10 cellular contexts compared by ENCODE assay signal in genomic region chr18:9898792-9899549, GRCh38. TPM values are rescaled to one million over a fixed set of nuclear protein-coding genes. Genes with fewer than 3 reads are reported as not detected.
DNase-seq lines count a peak whose midpoint lies in the region; ATAC-seq and TF ChIP-seq lines count a peak whose summit lies in the region.
"Had no signal": no experiment of that assay in that cellular context is flagged by ENCODE, and none has a peak within 500 bp of the region (broad histone marks: within the 10 kb centered on the region; RNA-seq: fewer than 3 reads in every experiment).

No MANE protein-coding gene starts in this region.

- 77 to 79% methylated on average over 11 of the region's 11 CpGs for WGBS in lower leg skin, 2 donors

- no peak overlapping the region for H3K4me3 Mint-ChIP-seq in activated CD8-positive, alpha-beta memory T cell treated with anti-CD3 and anti-CD28 coated beads, Interleukin-2, amount 10 ng/mL, durations not matched to agents 7 days and 5 days
- no peak overlapping the region for H3K4me3 Mint-ChIP-seq in type B pancreatic cell
- H3K4me3 Mint-ChIP-seq: natural killer cell had no signal

- TF ChIP-seq POLR2A in erythroblast (IDR thresholded peaks at IDR 0.05; ENCODE audit: low read length): peak; percentile 58
- TF ChIP-seq POLR2A in lower leg skin (IDR thresholded peaks at IDR 0.05): no peak

- no peaks in the 10 kb centered on the region for H3K36me3 Mint-ChIP-seq in activated CD8-positive, alpha-beta memory T cell treated with anti-CD3 and anti-CD28 coated beads, Interleukin-2, amount 10 ng/mL, durations not matched to agents 7 days and 5 days
- no peaks in the 10 kb centered on the region for H3K36me3 Mint-ChIP-seq in type B pancreatic cell
- H3K36me3 Mint-ChIP-seq: natural killer cell had no signal

- peak; percentile 45 for ATAC-seq in activated CD8-positive, alpha-beta memory T cell treated with anti-CD3 and anti-CD28 coated beads, Interleukin-2, amount 10 ng/mL, durations not matched to agents 7 days and 5 days
- ATAC-seq: natural killer cell had no signal

- no peak for TF ChIP-seq CTCF in type B pancreatic cell (conservative IDR thresholded peaks at IDR 0.05)
- no peak for TF ChIP-seq CTCF in lower leg skin (IDR thresholded peaks at IDR 0.05)

- DNase-seq in activated CD8-positive, alpha-beta memory T cell treated with anti-CD3 and anti-CD28 coated beads, Interleukin-2, amount 10 ng/mL, durations not matched to agents 7 days and 5 days: no peak
- no peak for DNase-seq in activated CD8-positive, alpha-beta memory T cell treated with anti-CD3 and anti-CD28 coated beads, Interleukin-2, amount 50 U/mL, for 4 hours
- DNase-seq in OCI-M2 (lab: John Stamatoyannopoulos, UW; ENCODE audit: unreplicated experiment) (peak; percentile 17), erythroblast (lab: John Stamatoyannopoulos, UW) (peak; percentile 78 to 83), type B pancreatic cell (ENCODE audit: extremely low spot score, unreplicated experiment) (no peak), lower leg skin (ENCODE audit: low spot score in 2 of 2) (no peak), DMS 273 (lab: John Stamatoyannopoulos, UW; ENCODE audit: unreplicated experiment) (no peak), NCI-H510A (lab: John Stamatoyannopoulos, UW) (no peak)
- DNase-seq: activated CD8-positive, alpha-beta memory T cell treated with anti-CD3 and anti-CD28 coated beads, Interleukin-2, amount 50 U/mL, for 48 hours; natural killer cell had no signal

- CTCF ChIA-PET in activated CD8-positive, alpha-beta memory T cell treated with anti-CD3 and anti-CD28 coated beads, Interleukin-2, amount 10 ng/mL, durations not matched to agents 7 days and 5 days (lab: Charles Lee): no interaction called here

- no peak overlapping the region for H3K4me3 ChIP-seq in lower leg skin (ENCODE audit: low read depth, poor library complexity, severe bottlenecking)

- no peak overlapping the region for H3K27ac Mint-ChIP-seq in activated CD8-positive, alpha-beta memory T cell treated with anti-CD3 and anti-CD28 coated beads, Interleukin-2, amount 10 ng/mL, durations not matched to agents 7 days and 5 days
- H3K27ac Mint-ChIP-seq in type B pancreatic cell: peak overlapping the region; percentile 51
- H3K27ac Mint-ChIP-seq: natural killer cell had no signal

- H3K4me1 Mint-ChIP-seq in activated CD8-positive, alpha-beta memory T cell treated with anti-CD3 and anti-CD28 coated beads, Interleukin-2, amount 10 ng/mL, durations not matched to agents 7 days and 5 days: peaks cover 22% of the 10 kb centered on the region
- H3K4me1 Mint-ChIP-seq in type B pancreatic cell (ENCODE audit: unreplicated experiment): no peaks in the 10 kb centered on the region

- intact Hi-C loops in lower leg skin (cut with DNase I; ENCODE audit: low total_unique reads): no loop called here

- peaks cover 2% of the 10 kb centered on the region for H3K27me3 Mint-ChIP-seq in activated CD8-positive, alpha-beta memory T cell treated with anti-CD3 and anti-CD28 coated beads, Interleukin-2, amount 10 ng/mL, durations not matched to agents 7 days and 5 days
- no peaks in the 10 kb centered on the region for H3K27me3 Mint-ChIP-seq in type B pancreatic cell

- H3K9me3 Mint-ChIP-seq in activated CD8-positive, alpha-beta memory T cell treated with anti-CD3 and anti-CD28 coated beads, Interleukin-2, amount 10 ng/mL, durations not matched to agents 7 days and 5 days (ENCODE audit: low read depth): no peaks in the 10 kb centered on the region
- no peaks in the 10 kb centered on the region for H3K9me3 Mint-ChIP-seq in type B pancreatic cell
- H3K9me3 Mint-ChIP-seq: natural killer cell had no signal

RNA-seq across cellular contexts. Expression of gene TXNDC2, which starts 13.2 kb away (rescaled TPM):
- total RNA-seq in activated CD8-positive, alpha-beta memory T cell treated with anti-CD3 and anti-CD28 coated beads, Interleukin-2, amount 10 ng/mL, durations not matched to agents 7 days and 5 days: not detected
- total RNA-seq in type B pancreatic cell (ENCODE audit: low replicate concordance) (not detected in 2 replicates), lower leg skin (under 1 TPM in 1 of 4 donors, not detected in 3; 0.06 TPM)
- total RNA-seq: natural killer cell had no signal

RNA-seq across cellular contexts. Expression of gene VAPA, which starts 14.8 kb away (rescaled TPM):
- total RNA-seq in activated CD8-positive, alpha-beta memory T cell treated with anti-CD3 and anti-CD28 coated beads, Interleukin-2, amount 10 ng/mL, durations not matched to agents 7 days and 5 days: 100 to 1,000 TPM; 107 to 134 TPM
- total RNA-seq in type B pancreatic cell (ENCODE audit: low replicate concordance) (132 and 147 TPM in 2 replicates), lower leg skin (100 to 1,000 TPM; 188 to 221 (median 209) TPM)

Comparison
In these comparisons a context has a peak if more than half of its experiments do, and no peak if none do; other contexts are left out.
1. DNase-seq: peak in OCI-M2 (single experiment) and erythroblast (2 of 2); none in activated CD8-positive, alpha-beta memory T cell treated with anti-CD3 and anti-CD28 coated beads, Interleukin-2, amount 10 ng/mL, durations not matched to agents 7 days and 5 days (single experiment), activated CD8-positive, alpha-beta memory T cell treated with anti-CD3 and anti-CD28 coated beads, Interleukin-2, amount 50 U/mL, for 4 hours (single experiment), type B pancreatic cell (single experiment), lower leg skin (0 of 2), DMS 273 (single experiment) and NCI-H510A (single experiment).